ENCODE assay signal across 9 cellular contexts in the genomic region with DNA sequence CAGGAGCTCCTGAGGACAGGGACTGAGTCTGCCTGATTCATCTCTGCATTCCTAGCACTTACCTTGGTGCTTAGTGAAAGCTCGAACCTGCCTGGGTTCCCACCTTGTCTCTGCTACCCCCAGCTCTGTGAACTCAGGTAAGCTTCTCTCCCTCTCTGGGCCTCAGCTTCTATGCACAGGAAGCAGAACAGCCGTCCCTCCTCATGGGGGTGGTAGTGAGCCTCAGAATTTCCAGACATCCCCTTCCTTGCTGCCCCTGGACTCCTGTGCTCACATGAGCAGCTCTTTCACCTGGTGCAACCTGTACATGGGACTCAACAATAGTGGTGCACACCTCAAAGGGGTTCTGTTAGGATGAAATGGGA. TPM values are rescaled to one million over a fixed set of nuclear protein-coding genes. Genes with fewer than 3 reads are reported as not detected.
DNase-seq lines count a peak whose midpoint lies in the region; ATAC-seq and TF ChIP-seq lines count a peak whose summit lies in the region.
"Had no signal": no experiment of that assay in that cellular context is flagged by ENCODE, and none has a peak within 500 bp of the region (broad histone marks: within the 10 kb centered on the region; RNA-seq: fewer than 3 reads in every experiment).

No MANE protein-coding gene starts in this region.

- no peak overlapping the region for H3K27ac Mint-ChIP-seq in activated CD8-positive, alpha-beta memory T cell treated with anti-CD3 and anti-CD28 coated beads, Interleukin-2, amount 10 ng/mL, durations not matched to agents 7 days and 5 days
- no peak overlapping the region for H3K27ac Mint-ChIP-seq in chondrocyte (ENCODE audit: unreplicated experiment)

- peak; percentile 22 for TF ChIP-seq CTCF in chondrocyte (IDR thresholded peaks at IDR 0.05)
- TF ChIP-seq CTCF in uterus (IDR thresholded peaks at IDR 0.05): peak in 1 of 4 experiments; percentile 11

- H3K27ac ChIP-seq in uterus: peak overlapping the region; percentile 72 to 76

- TF ChIP-seq POLR2A in uterus (IDR thresholded peaks at IDR 0.05): no peak

- no peak overlapping the region for H3K4me3 ChIP-seq in uterus

- DNase-seq in activated CD8-positive, alpha-beta memory T cell treated with anti-CD3 and anti-CD28 coated beads, Interleukin-2, amount 10 ng/mL, durations not matched to agents 7 days and 5 days: peak; percentile 25
- no peak for DNase-seq in activated CD8-positive, alpha-beta memory T cell treated with anti-CD3 and anti-CD28 coated beads for 24 hours
- DNase-seq in chondrocyte (ENCODE audit: low spot score) (no peak), kidney tubule cell (ENCODE audit: low spot score) (peak; percentile 17), uterus (no peak)
- no peak for DNase-seq in activated naive CD4-positive, alpha-beta T cell treated with anti-CD3 and anti-CD28 coated beads, Interleukin-2, amount 50 U/mL, for 16 hours
- DNase-seq: NCI-H2081 treated with DMSO at 0.1 percent for 48 hours had no signal

- no peaks in the 10 kb centered on the region for H3K4me1 Mint-ChIP-seq in activated CD8-positive, alpha-beta memory T cell treated with anti-CD3 and anti-CD28 coated beads, Interleukin-2, amount 10 ng/mL, durations not matched to agents 7 days and 5 days
- peaks cover 13% of the 10 kb centered on the region for H3K4me1 Mint-ChIP-seq in chondrocyte (ENCODE audit: low read depth)

- no peak overlapping the region for H3K4me3 Mint-ChIP-seq in activated CD8-positive, alpha-beta memory T cell treated with anti-CD3 and anti-CD28 coated beads, Interleukin-2, amount 10 ng/mL, durations not matched to agents 7 days and 5 days
- no peak overlapping the region for H3K4me3 Mint-ChIP-seq in chondrocyte (ENCODE audit: unreplicated experiment)

- intact Hi-C loops in uterus (cut with DNase I; ENCODE audit: low total_unique reads): no loop called here

- no peaks in the 10 kb centered on the region for H3K9me3 ChIP-seq in uterus

- ATAC-seq in activated CD8-positive, alpha-beta memory T cell treated with anti-CD3 and anti-CD28 coated beads, Interleukin-2, amount 10 ng/mL, durations not matched to agents 7 days and 5 days: no peak
- ATAC-seq in HG03342 (IDR thresholded peaks at IDR 0.05; ENCODE audit: unreplicated experiment) (no peak), HG02759 (IDR thresholded peaks at IDR 0.05; ENCODE audit: unreplicated experiment) (no peak)

- no peaks in the 10 kb centered on the region for H3K36me3 Mint-ChIP-seq in activated CD8-positive, alpha-beta memory T cell treated with anti-CD3 and anti-CD28 coated beads, Interleukin-2, amount 10 ng/mL, durations not matched to agents 7 days and 5 days
- H3K36me3 Mint-ChIP-seq in chondrocyte (ENCODE audit: low read depth): no peaks in the 10 kb centered on the region

- CTCF ChIA-PET in activated CD8-positive, alpha-beta memory T cell treated with anti-CD3 and anti-CD28 coated beads, Interleukin-2, amount 10 ng/mL, durations not matched to agents 7 days and 5 days (lab: Charles Lee): no interaction called here

- no peaks in the 10 kb centered on the region for H3K27me3 Mint-ChIP-seq in activated CD8-positive, alpha-beta memory T cell treated with anti-CD3 and anti-CD28 coated beads, Interleukin-2, amount 10 ng/mL, durations not matched to agents 7 days and 5 days
- H3K27me3 Mint-ChIP-seq in chondrocyte (ENCODE audit: low read depth): peaks cover 1% of the 10 kb centered on the region

- H3K36me3 ChIP-seq in uterus: no peaks in the 10 kb centered on the region

- no peaks in the 10 kb centered on the region for H3K9me3 Mint-ChIP-seq in activated CD8-positive, alpha-beta memory T cell treated with anti-CD3 and anti-CD28 coated beads, Interleukin-2, amount 10 ng/mL, durations not matched to agents 7 days and 5 days (ENCODE audit: low read depth)
- H3K9me3 Mint-ChIP-seq in chondrocyte (ENCODE audit: low read depth): peaks cover 8% of the 10 kb centered on the region

- H3K4me1 ChIP-seq in uterus: peaks cover 0 to 4% of the 10 kb centered on the region in 2 donors

- H3K27me3 ChIP-seq in uterus: no peaks in the 10 kb centered on the region

RNA-seq across cellular contexts. Expression of gene HTRA3, which starts 50.8 kb away (rescaled TPM):
- total RNA-seq in activated CD8-positive, alpha-beta memory T cell treated with anti-CD3 and anti-CD28 coated beads, Interleukin-2, amount 10 ng/mL, durations not matched to agents 7 days and 5 days: not detected
- total RNA-seq in chondrocyte (0.68 to 4.8 TPM (median 3.5 TPM) in 3 replicates), uterus (10 to 100 TPM; 22.8 to 65.3 (median 29.5) TPM)

Comparison
In these comparisons a context has a peak if more than half of its experiments do, and no peak if none do; other contexts are left out.
1. DNase-seq: peak in activated CD8-positive, alpha-beta memory T cell treated with anti-CD3 and anti-CD28 coated beads, Interleukin-2, amount 10 ng/mL, durations not matched to agents 7 days and 5 days (single experiment) and kidney tubule cell (single experiment); none in activated CD8-positive, alpha-beta memory T cell treated with anti-CD3 and anti-CD28 coated beads for 24 hours (single experiment), chondrocyte (single experiment), uterus (0 of 2) and activated naive CD4-positive, alpha-beta T cell treated with anti-CD3 and anti-CD28 coated beads, Interleukin-2, amount 50 U/mL, for 16 hours (single experiment).